8 cellular contexts compared by ENCODE assay signal in genomic region chr5:170267431-170268152, GRCh38. TPM values are rescaled to one million over a fixed set of nuclear protein-coding genes. Genes with fewer than 3 reads are reported as not detected.
A peak's percentile ranks its signal among the peaks of the same experiment; 100 is the strongest.
DNase-seq lines count a peak whose midpoint lies in the region; ATAC-seq, FAIRE-seq and TF ChIP-seq lines count a peak whose summit lies in the region.

No MANE protein-coding gene starts in this region.

- TF ChIP-seq POLR2A in prostate gland (IDR thresholded peaks at IDR 0.05), result no peak

- DNase-seq in DMS153 (lab: John Stamatoyannopoulos, UW) (peak; percentile 4), KBM-7 (peak; percentile 68), SIG-M5 treated with dmso at 0.1 percent for 504 hours (lab: John Stamatoyannopoulos, UW; ENCODE audit: unreplicated experiment) (peak; percentile 91), globus pallidus (ENCODE audit: low spot score) (peak; percentile 85), prostate gland (ENCODE audit: low spot score) (peak; percentile 53), urothelium cell line (ENCODE audit: low spot score) (peak; percentile 86)
- DNase-seq in activated naive CD4-positive, alpha-beta T cell treated with Interleukin-2 at 50 U/mL for 16 hours, result peak; percentile 80

- ATAC-seq in GM21528 (IDR thresholded peaks at IDR 0.05; ENCODE audit: low FRiP score, unreplicated experiment), result peak; percentile 78

- 28% methylated on average over 16 of the region's 16 CpGs for WGBS in prostate gland

- H3K9me3 ChIP-seq in prostate gland, result no peaks in the 10 kb centered on the region

- peak; percentile 37 to 81 (median 74) for TF ChIP-seq CTCF in prostate gland (IDR thresholded peaks at IDR 0.05)

- H3K27ac ChIP-seq in prostate gland, result peak overlapping the region; percentile 42 to 43

- H3K4me3 ChIP-seq in prostate gland, result no peak overlapping the region

- no peak for FAIRE-seq in urothelium cell line (lab: Jason Lieb, UNC)

- no peaks in the 10 kb centered on the region for H3K36me3 ChIP-seq in prostate gland

- intact Hi-C loops in prostate gland (cut with DNase I), result loop anchor here (5.0 kb wide), 2 partner anchors 125 to 155 kb away; no protein-coding TSS in a partner anchor

- in situ Hi-C loops in KBM-7 (cut with MboI; ENCODE audit: low pct_unique_long_range_greater_than_20kb, low sequenced_read_pairs), result no loop called here

- peaks cover 4% of the 10 kb centered on the region for H3K27me3 ChIP-seq in prostate gland (replicated peaks; ENCODE audit: insufficient read depth)

- no peaks in the 10 kb centered on the region for H3K4me1 ChIP-seq in prostate gland (replicated peaks)

RNA-seq across cellular contexts. Expression of gene LCP2, which starts 30.0 kb away (rescaled TPM):
- 10 to 100 TPM in 1 of 2 donors, 1 to 10 TPM in 1; 3.3 to 11.3 TPM for total RNA-seq in prostate gland

RNA-seq across cellular contexts. Expression of gene C5orf58, which starts 34.8 kb away (rescaled TPM):
- total RNA-seq in prostate gland, result 10 to 100 TPM in 1 of 2 donors, not detected in 1; 15.7 TPM

Comparison
In these comparisons a context has a peak if more than half of its experiments do, and no peak if none do; other contexts are left out.
1. DNase-seq: peak in every context shown above with its lines; median percentile 91 in SIG-M5 treated with dmso at 0.1 percent for 504 hours; 86 in urothelium cell line; 85 in globus pallidus; 80 in activated naive CD4-positive, alpha-beta T cell treated with Interleukin-2 at 50 U/mL for 16 hours; 68 in KBM-7; 53 in prostate gland; 4 in DMS153.